35 cellular contexts compared by ENCODE assay signal in genomic region chr10:83199357-83199756, GRCh38.
DNase-seq lines count a peak whose midpoint lies in the region; ATAC-seq, FAIRE-seq and TF ChIP-seq lines count a peak whose summit lies in the region.
"Had no signal": no experiment of that assay in that cellular context is flagged by ENCODE, and none has a peak within 500 bp of the region (broad histone marks: within the 10 kb centered on the region; RNA-seq: fewer than 3 reads in every experiment).

No MANE protein-coding gene starts in this region.

- H3K4me1 ChIP-seq in liver (ENCODE audit: control insufficient read depth in 4 of 4, insufficient read depth in 4 of 4, low read length in 3 of 4): no peaks in the 10 kb centered on the region
- no peaks in the 10 kb centered on the region for H3K4me1 ChIP-seq in HepG2 (ENCODE audit: insufficient read depth, low read length)
- H3K4me1 ChIP-seq in smooth muscle cell (ENCODE audit: low read depth): no peaks in the 10 kb centered on the region
- H3K4me1 ChIP-seq: A549; BE2C; BLaER1; BLaER1 treated with 17β-estradiol and CSF1 and Interleukin-3, amounts not matched to agents 10 nM and 100 nM; Caco-2 had no signal

- no peak overlapping the region for H3K4me3 ChIP-seq in liver (ENCODE audit: low read depth in 1 of 3, low read length in 3 of 3)
- H3K4me3 ChIP-seq in HepG2 (replicated peaks in 1 of 3; ENCODE audit: insufficient read depth in 1 of 3, low read depth in 2 of 3, low read length in 3 of 3): no peak overlapping the region
- H3K4me3 ChIP-seq in smooth muscle cell: no peak overlapping the region
- H3K4me3 ChIP-seq: A549; BLaER1; BLaER1 treated with 17β-estradiol and CSF1 and Interleukin-3, amounts not matched to agents 10 nM and 100 nM had no signal

- no peak overlapping the region for H2AFZ ChIP-seq in HepG2 (ENCODE audit: low read length)
- peak overlapping the region; percentile 49 for H2AFZ ChIP-seq in smooth muscle cell (ENCODE audit: low read depth)

- H3K79me2 ChIP-seq in HepG2 (ENCODE audit: insufficient read depth, low read length) (no peaks in the 10 kb centered on the region), smooth muscle cell (ENCODE audit: low read depth) (no peaks in the 10 kb centered on the region)

- BruUV-seq in HepG2 (replicated peaks; lab: Mats Ljungman, UMichigan): no TSS peak

- H3K9me3 ChIP-seq in liver (ENCODE audit: control insufficient read depth in 4 of 4, low read length in 3 of 4) (no peaks in the 10 kb centered on the region), HepG2 (ENCODE audit: low read length) (peaks cover 57% of the 10 kb centered on the region), smooth muscle cell (replicated peaks; ENCODE audit: low read depth) (no peaks in the 10 kb centered on the region)
- H3K9me3 ChIP-seq: A549, BE2C, BLaER1, Caco-2 had no signal

- TF ChIP-seq POLR2A in HepG2 (IDR thresholded peaks at IDR 0.05; ENCODE audit: insufficient read depth in 1 of 2, low read depth in 2 of 2, low read length in 2 of 2): no peak

- intact Hi-C loops in left ventricle myocardium superior (cut with micrococcal nuclease): no loop called here
- intact Hi-C loops in Right ventricle myocardium superior (cut with DNase I): no loop called here
- intact Hi-C loops in HepG2 (cut with micrococcal nuclease; ENCODE audit: unreplicated experiment): no loop called here

- 33% methylated on average over 1 of the region's 1 CpG for WGBS in liver
- 0% methylated on average over 1 of the region's 1 CpG for WGBS in HepG2 (ENCODE audit: low lambda C conversion rate)
- 84% methylated on average over 1 of the region's 1 CpG for WGBS in smooth muscle cell (ENCODE audit: low lambda C conversion rate)

- in situ Hi-C loops in HepG2 (cut with HindIII; ENCODE audit: extremely low pct_ligation_motif_present, low pct_unique_long_range_greater_than_20kb): no loop called here

- no peak for DNase-seq in left ventricle myocardium superior
- no peak for DNase-seq in Right ventricle myocardium superior
- no peak for DNase-seq in HepG2 (ENCODE audit: low spot score)
- peak; percentile 41 for DNase-seq in amniotic epithelial cell (ENCODE audit: low read depth)
- no peak for DNase-seq in smooth muscle cell (lab: John Stamatoyannopoulos, UW; ENCODE audit: unreplicated experiment)
- no peak for DNase-seq in COLO668 (lab: John Stamatoyannopoulos, UW; ENCODE audit: unreplicated experiment)
- no peak for DNase-seq in hypothalamus (lab: John Stamatoyannopoulos, UW)
- DNase-seq: 8988T; ACHN; AML-193; BE2C; C1 segment of cervical spinal cord; Caco-2; Calu3; CD4-positive, alpha-beta memory T cell; CD4-positive, alpha-beta T cell; CD4-positive, CD25-positive, alpha-beta regulatory T cell; CD8-positive, alpha-beta memory T cell; CD8-positive, alpha-beta T cell; COR-L47; DMS 273 treated with DMSO at 0.1 percent for 48 hours; DMS153; DMS53; DMS79; DMS79 treated with DMSO at 0.1 percent for 48 hours; DND-41; EL had no signal

- no peaks in the 10 kb centered on the region for H3K36me3 ChIP-seq in liver (ENCODE audit: control insufficient read depth in 4 of 4, insufficient read depth in 3 of 4, low read depth in 1 of 4, low read length in 3 of 4)
- no peaks in the 10 kb centered on the region for H3K36me3 ChIP-seq in HepG2 (replicated peaks in 1 of 2; ENCODE audit: control insufficient read depth in 1 of 2, insufficient read depth in 2 of 2, low read length in 2 of 2)
- H3K36me3 ChIP-seq in smooth muscle cell (ENCODE audit: low read depth): no peaks in the 10 kb centered on the region
- H3K36me3 ChIP-seq: BE2C; BLaER1; BLaER1 treated with 17β-estradiol and CSF1 and Interleukin-3, amounts not matched to agents 10 nM and 100 nM had no signal

- H4K20me1 ChIP-seq in HepG2 (ENCODE audit: insufficient read depth, low read length): no peaks in the 10 kb centered on the region
- no peaks in the 10 kb centered on the region for H4K20me1 ChIP-seq in smooth muscle cell (ENCODE audit: low read depth)
- H4K20me1 ChIP-seq: BLaER1; BLaER1 treated with 17β-estradiol and CSF1 and Interleukin-3, amounts not matched to agents 10 nM and 100 nM had no signal

- no peak overlapping the region for H3K9ac ChIP-seq in liver (ENCODE audit: low read depth in 1 of 2, low read length in 2 of 2)
- H3K9ac ChIP-seq in HepG2 (ENCODE audit: insufficient read depth, low read depth, low read length): no peak overlapping the region
- no peak overlapping the region for H3K9ac ChIP-seq in smooth muscle cell (ENCODE audit: low read depth)
- H3K9ac ChIP-seq: BLaER1; BLaER1 treated with 17β-estradiol and CSF1 and Interleukin-3, amounts not matched to agents 10 nM and 100 nM had no signal

- H3K27ac ChIP-seq in liver (ENCODE audit: low read depth in 1 of 2, low read length in 2 of 2): no peak overlapping the region
- H3K27ac ChIP-seq in HepG2 (ENCODE audit: extremely low read length, insufficient read depth, low read length): no peak overlapping the region
- H3K27ac ChIP-seq in smooth muscle cell (ENCODE audit: low read depth): no peak overlapping the region
- H3K27ac ChIP-seq: 22Rv1; A549; BLaER1; BLaER1 treated with 17β-estradiol and CSF1 and Interleukin-3, amounts not matched to agents 10 nM and 100 nM; C4-2B had no signal

- H3K27me3 ChIP-seq in liver (ENCODE audit: control insufficient read depth in 4 of 4, insufficient read depth in 4 of 4, low read length in 3 of 4): no peaks in the 10 kb centered on the region
- H3K27me3 ChIP-seq in HepG2 (ENCODE audit: control insufficient read depth in 1 of 2, insufficient read depth in 2 of 2, low read length in 2 of 2): no peaks in the 10 kb centered on the region
- peaks cover 3% of the 10 kb centered on the region for H3K27me3 ChIP-seq in smooth muscle cell (ENCODE audit: low read depth)
- H3K27me3 ChIP-seq: BE2C; BLaER1; BLaER1 treated with 17β-estradiol and CSF1 and Interleukin-3, amounts not matched to agents 10 nM and 100 nM had no signal

- POLR2A ChIA-PET in HepG2 (lab: Yijun Ruan, JAX): no interaction called here

- H3K4me2 ChIP-seq in HepG2 (ENCODE audit: low read depth, low read length) (no peak overlapping the region), smooth muscle cell (no peak overlapping the region)
- H3K4me2 ChIP-seq: A549; BLaER1; BLaER1 treated with 17β-estradiol and CSF1 and Interleukin-3, amounts not matched to agents 10 nM and 100 nM had no signal

- no peak for TF ChIP-seq CTCF in liver (IDR thresholded peaks at IDR 0.05; ENCODE audit: low read depth, low read length, missing input control)
- no peak for TF ChIP-seq CTCF in HepG2 (CRISPR knock-in tag; IDR thresholded peaks at IDR 0.05)
- TF ChIP-seq CTCF in smooth muscle cell (IDR thresholded peaks at IDR 0.05; ENCODE audit: borderline replicate concordance, insufficient read depth, poor library complexity, severe bottlenecking): no peak

- no peak for TF ChIP-seq RAD21 in liver (IDR thresholded peaks at IDR 0.05)
- TF ChIP-seq RAD21 in HepG2 (CRISPR knock-in tag; IDR thresholded peaks at IDR 0.05): no peak

- no peak for FAIRE-seq in HepG2 (lab: Jason Lieb, UNC)
- FAIRE-seq: A204.1, A549, D721Med had no signal

- CTCF ChIA-PET in HepG2 (lab: Yijun Ruan, JAX; ENCODE audit: low intra/inter-chr PET ratio, low total read pairs): no interaction called here

- no peaks in the 10 kb centered on the region for H3F3A ChIP-seq in smooth muscle cell (ENCODE audit: low read depth)

- no peak for TF ChIP-seq EP300 in HepG2 (IDR thresholded peaks at IDR 0.05; ENCODE audit: low read depth in 2 of 2, low read length in 2 of 2)
- no peak for TF ChIP-seq EP300 in HepG2 (CRISPR knock-in tag; IDR thresholded peaks at IDR 0.05; ENCODE audit: borderline replicate concordance)

- peak; percentile 19 for ATAC-seq in left ventricle myocardium superior
- no peak for ATAC-seq in Right ventricle myocardium superior (ENCODE audit: poor library complexity)
- ATAC-seq in HepG2: no peak
- ATAC-seq: A549; CD8-positive, alpha-beta T cell had no signal

TF ChIP-seq in liver, 16 proteins besides CTCF, POLR2A, EP300 and RAD21 (continues in another document):
- TF ChIP-seq JUND (IDR thresholded peaks at IDR 0.05) (no peak), FOXA1 (IDR thresholded peaks at IDR 0.05) (no peak), SP1 (IDR thresholded peaks at IDR 0.05) (no peak), HNF4G (IDR thresholded peaks at IDR 0.05) (no peak), ATF3 (IDR thresholded peaks at IDR 0.05) (no peak), GABPA (IDR thresholded peaks at IDR 0.05 in 1 of 2, conservative IDR thresholded peaks at IDR 0.05 in 1 of 2) (no peak)

TF ChIP-seq in HepG2, 621 proteins besides CTCF, POLR2A, EP300 and RAD21 (continues in another document):
- TF ChIP-seq NR3C1 (CRISPR knock-in tag; IDR thresholded peaks at IDR 0.05) (no peak), ZNF768 (CRISPR knock-in tag; IDR thresholded peaks at IDR 0.05) (no peak), AHR (CRISPR knock-in tag; IDR thresholded peaks at IDR 0.05) (no peak), ASH2L (IDR thresholded peaks at IDR 0.05; ENCODE audit: insufficient read length, low read depth, low read length) (no peak), TOE1 (CRISPR knock-in tag; IDR thresholded peaks at IDR 0.05) (no peak), NFKBIZ (CRISPR knock-in tag; IDR thresholded peaks at IDR 0.05) (no peak), ZNF234 (CRISPR knock-in tag; conservative IDR thresholded peaks at IDR 0.05) (no peak)
